16 cellular contexts compared by ENCODE assay signal in the genomic region with DNA sequence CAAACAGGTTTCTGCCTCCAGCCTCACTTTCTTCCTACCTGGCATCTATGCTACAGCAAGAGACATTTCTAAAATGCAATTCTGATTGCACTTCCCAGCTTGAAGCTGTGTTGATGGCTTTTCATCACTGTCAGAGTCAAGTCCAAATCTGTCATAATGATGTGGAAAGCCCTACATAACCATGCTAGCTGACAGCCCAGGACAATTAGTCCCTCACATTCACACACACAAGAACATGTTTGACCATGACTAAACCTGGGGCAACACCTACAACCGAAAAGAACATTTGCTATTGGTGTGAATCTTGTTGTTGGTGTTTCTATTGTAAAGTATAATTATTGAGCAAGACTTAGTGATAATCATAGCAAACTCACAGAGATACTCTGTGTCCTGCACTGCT.
"Had no signal": no experiment of that assay in that cellular context is flagged by ENCODE, and none has a peak within 500 bp of the region (broad histone marks: within the 10 kb centered on the region; RNA-seq: fewer than 3 reads in every experiment).

No MANE protein-coding gene starts in this region.

- H3K27ac ChIP-seq: dorsolateral prefrontal cortex, sigmoid colon, suprapubic skin, thyroid gland had no signal

- H3K9me3 ChIP-seq: mucosa of descending colon, sigmoid colon, suprapubic skin, thyroid gland had no signal

- H3K27me3 ChIP-seq: dorsolateral prefrontal cortex, sigmoid colon, suprapubic skin, thyroid gland had no signal

- H3K36me3 ChIP-seq: sigmoid colon, suprapubic skin, thyroid gland had no signal

- FAIRE-seq: urothelium cell line had no signal

- H3K4me1 ChIP-seq: thyroid gland had no signal

- ATAC-seq: left colon; mucosa of descending colon; naive thymus-derived CD8-positive, alpha-beta T cell had no signal

- DNase-seq: cortex of kidney; dorsolateral prefrontal cortex; effector CD8-positive, alpha-beta T cell; foreskin melanocyte; hippocampal formation; left colon; mucosa of descending colon; naive thymus-derived CD8-positive, alpha-beta T cell; posterior cingulate gyrus; sigmoid colon; stimulated activated CD4-positive, alpha-beta T cell treated with anti-CD3 and anti-CD28 coated beads, Interleukin-12 subunit alpha, Interleukin-12 subunit beta, amount 100 ng/mL, for 4 hours; stimulated activated naive CD4-positive, alpha-beta T cell; thyroid gland had no signal

- H3K4me3 ChIP-seq: dorsolateral prefrontal cortex, mucosa of descending colon, sigmoid colon, skin epidermis, suprapubic skin, thyroid gland had no signal
